18 cellular contexts compared by ENCODE assay signal in genomic region chr11:111063711-111064110, GRCh38.
DNase-seq lines count a peak whose midpoint lies in the region; ATAC-seq and TF ChIP-seq lines count a peak whose summit lies in the region.
"Had no signal": no experiment of that assay in that cellular context is flagged by ENCODE, and none has a peak within 500 bp of the region (broad histone marks: within the 10 kb centered on the region; RNA-seq: fewer than 3 reads in every experiment).

No MANE protein-coding gene starts in this region.

- TF ChIP-seq CTCF in RWPE1 (conservative IDR thresholded peaks at IDR 0.05; ENCODE audit: low read depth) (no peak), fibroblast of the aortic adventitia (IDR thresholded peaks at IDR 0.05; ENCODE audit: insufficient read depth, low read length) (no peak), stomach (IDR thresholded peaks at IDR 0.05) (no peak)

- TF ChIP-seq POLR2A in stomach (IDR thresholded peaks at IDR 0.05): no peak

- H3K9me3 ChIP-seq in stomach: peaks cover 3 to 13% (median 8%) of the 10 kb centered on the region in 4 donors

- ATAC-seq in GM18520 (IDR thresholded peaks at IDR 0.05; ENCODE audit: unreplicated experiment): no peak
- ATAC-seq: CD8-positive, alpha-beta T cell had no signal

- no peaks in the 10 kb centered on the region for H3K27me3 ChIP-seq in stomach
- H3K27me3 ChIP-seq: transverse colon had no signal

- H3K4me1 Mint-ChIP-seq in T-helper 2 cell treated with Interferon-gamma antibody and Interleukin-4, amounts not matched to agents 5 μg/mL and 100 μg/mL, for 36 hours (ENCODE audit: low read depth): no peaks in the 10 kb centered on the region
- H3K4me1 Mint-ChIP-seq: neural crest cell had no signal

- WGBS in stomach, 5 donors: 29 to 41% (median 40%) methylated on average over 3 of the region's 3 CpGs

- POLR2A ChIA-PET in RWPE1 (lab: Yijun Ruan, JAX; ENCODE audit: low non-redundant PET): no interaction called here

- peaks cover 0 to 11% (median 4%) of the 10 kb centered on the region in 4 donors for H3K4me1 ChIP-seq in stomach
- H3K4me1 ChIP-seq: transverse colon had no signal

- no peak for TF ChIP-seq EP300 in stomach (IDR thresholded peaks at IDR 0.05)

- H3K4me3 ChIP-seq in fibroblast of the aortic adventitia (ENCODE audit: low read depth, low read length) (no peak overlapping the region), stomach (no peak overlapping the region)
- H3K4me3 ChIP-seq: transverse colon had no signal

- no peak overlapping the region for H3K27ac ChIP-seq in RWPE1
- peak overlapping the region in 3 of 5 donors; percentile 36 to 64 (median 45) for H3K27ac ChIP-seq in stomach
- H3K27ac ChIP-seq: transverse colon had no signal

- H3K9me3 Mint-ChIP-seq in T-helper 2 cell treated with Interferon-gamma antibody and Interleukin-4, amounts not matched to agents 5 μg/mL and 100 μg/mL, for 36 hours: peaks cover 11% of the 10 kb centered on the region

- H3K4me3 Mint-ChIP-seq in T-helper 2 cell treated with Interferon-gamma antibody and Interleukin-4, amounts not matched to agents 5 μg/mL and 100 μg/mL, for 36 hours: no peak overlapping the region
- H3K4me3 Mint-ChIP-seq: activated T-helper 1 cell treated with anti-CD3 and anti-CD28 coated beads, Interleukin-12 subunit alpha, Interleukin-12 subunit beta, Interleukin-2, Interleukin-4 antibody, amounts not matched to agents 30 ng/mL and 10 ng/mL and 1 ng/mL, durations not matched to agents 14 hours and 24 hours and 36 hours; CD8-positive, alpha-beta T cell; dendritic cell treated with granulocyte-macrophage colony-stimulating factor and Interleukin-4, amounts not matched to agents 40 ng/mL and 50 ng/mL, for 4 days; neural crest cell had no signal

- H3K27me3 Mint-ChIP-seq in T-helper 2 cell treated with Interferon-gamma antibody and Interleukin-4, amounts not matched to agents 5 μg/mL and 100 μg/mL, for 36 hours (ENCODE audit: low read depth): no peaks in the 10 kb centered on the region
- H3K27me3 Mint-ChIP-seq: dendritic cell treated with granulocyte-macrophage colony-stimulating factor and Interleukin-4, amounts not matched to agents 40 ng/mL and 50 ng/mL, for 4 days had no signal

- no peaks in the 10 kb centered on the region for H3K36me3 Mint-ChIP-seq in T-helper 2 cell treated with Interferon-gamma antibody and Interleukin-4, amounts not matched to agents 5 μg/mL and 100 μg/mL, for 36 hours (ENCODE audit: low read depth)
- H3K36me3 Mint-ChIP-seq: CD8-positive, alpha-beta T cell had no signal

- no peak overlapping the region for H3K27ac Mint-ChIP-seq in T-helper 2 cell treated with Interferon-gamma antibody and Interleukin-4, amounts not matched to agents 5 μg/mL and 100 μg/mL, for 36 hours
- H3K27ac Mint-ChIP-seq: activated T-helper 1 cell treated with anti-CD3 and anti-CD28 coated beads, Interleukin-12 subunit alpha, Interleukin-12 subunit beta, Interleukin-2, Interleukin-4 antibody, amounts not matched to agents 30 ng/mL and 10 ng/mL and 1 ng/mL, durations not matched to agents 14 hours and 24 hours and 36 hours; CD8-positive, alpha-beta T cell; dendritic cell treated with granulocyte-macrophage colony-stimulating factor and Interleukin-4, amounts not matched to agents 40 ng/mL and 50 ng/mL, for 4 days had no signal

- CTCF ChIA-PET in RWPE1 (lab: Yijun Ruan, JAX): interaction anchor here (0.6 kb wide), 1 partner anchor 247 kb away, joined by 3 read pairs; no protein-coding TSS in a partner anchor

- peak; percentile 9 for DNase-seq in DMS53 (lab: John Stamatoyannopoulos, UW)
- no peak for DNase-seq in DMS53 treated with DMSO at 0.1 percent for 48 hours (lab: John Stamatoyannopoulos, UW; ENCODE audit: unreplicated experiment)
- DNase-seq in RWPE1 (ENCODE audit: low spot score): peak; percentile 6
- peak; percentile 12 for DNase-seq in fibroblast of the aortic adventitia (ENCODE audit: low read depth)
- DNase-seq in stomach: no peak
- no peak for DNase-seq in activated CD4-positive, CD25-positive, alpha-beta regulatory T cell treated with anti-CD3 and anti-CD28 coated beads, Interleukin-2, amount 50 U/mL, for 72 hours
- no peak for DNase-seq in T-helper 2 cell treated with Interferon-gamma antibody and Interleukin-4, amounts not matched to agents 5 μg/mL and 100 μg/mL, for 36 hours (ENCODE audit: low spot score)
- DNase-seq: 8988T; activated CD4-positive, alpha-beta T cell treated with anti-CD3 and anti-CD28 coated beads, Interleukin-2, amount 50 U/mL, for 4 hours; CD8-positive, alpha-beta T cell; GF-D8; NCI-H526 treated with DMSO at 0.1 percent for 48 hours; stimulated activated CD4-positive, alpha-beta T cell treated with anti-CD3 and anti-CD28 coated beads, Interleukin-4, amount 100 ng/mL, for 1 hour; transverse colon had no signal

- intact Hi-C loops in stomach (cut with DNase I; ENCODE audit: low total_unique reads): no loop called here

- no peaks in the 10 kb centered on the region for H3K36me3 ChIP-seq in stomach
- H3K36me3 ChIP-seq: transverse colon had no signal

Comparison
In these comparisons a context has a peak if more than half of its experiments do, and no peak if none do; other contexts are left out.
1. DNase-seq: peak in DMS53 (single experiment), RWPE1 (single experiment) and fibroblast of the aortic adventitia (single experiment); none in DMS53 treated with DMSO at 0.1 percent for 48 hours (single experiment), stomach (single experiment), activated CD4-positive, CD25-positive, alpha-beta regulatory T cell treated with anti-CD3 and anti-CD28 coated beads, Interleukin-2, amount 50 U/mL, for 72 hours (single experiment) and T-helper 2 cell treated with Interferon-gamma antibody and Interleukin-4, amounts not matched to agents 5 μg/mL and 100 μg/mL, for 36 hours (single experiment).